In the genomic region with DNA sequence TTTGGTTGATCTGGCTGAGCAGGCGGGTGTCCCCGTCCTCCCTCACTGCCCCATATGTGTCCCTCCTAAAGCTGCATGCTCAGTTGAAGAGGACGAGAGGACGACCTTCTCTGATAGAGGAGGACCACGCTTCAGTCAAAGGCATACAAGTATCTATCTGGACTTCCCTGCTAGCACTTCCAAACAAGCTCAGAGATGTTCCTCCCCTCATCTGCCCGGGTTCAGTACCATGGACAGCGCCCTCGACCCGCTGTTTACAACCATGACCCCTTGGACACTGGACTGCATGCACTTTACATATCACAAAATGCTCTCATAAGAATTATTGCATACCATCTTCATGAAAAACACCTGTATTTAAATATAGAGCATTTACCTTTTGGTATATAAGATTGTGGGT, we compare ENCODE assay signal across 9 cellular contexts. TPM values are rescaled to one million over a fixed set of nuclear protein-coding genes. Genes with fewer than 3 reads are reported as not detected.
DNase-seq lines count a peak whose midpoint lies in the region; ATAC-seq, FAIRE-seq and TF ChIP-seq lines count a peak whose summit lies in the region.
"Had no signal": no experiment of that assay in that cellular context is flagged by ENCODE, and none has a peak within 500 bp of the region (broad histone marks: within the 10 kb centered on the region; RNA-seq: fewer than 3 reads in every experiment).

No MANE protein-coding gene starts in this region.

- POLR2A ChIA-PET in CD4-positive, alpha-beta memory T cell (lab: Charles Lee; ENCODE audit: partially characterized antibody): no interaction called here

- no peak overlapping the region for H3K4me3 ChIP-seq in CD4-positive, alpha-beta memory T cell (ENCODE audit: low read length in 2 of 2)
- no peak overlapping the region for H3K4me3 ChIP-seq in pancreas
- H3K4me3 ChIP-seq: breast epithelium had no signal

- intact Hi-C loops in CD4-positive, alpha-beta memory T cell (cut with micrococcal nuclease): loop anchor here (2.0 kb wide), 1 partner anchor 260 kb away; no protein-coding TSS in a partner anchor
- intact Hi-C loops in pancreas (cut with DNase I): no loop called here

- peaks cover 0 to 3% (median under 1%) of the 10 kb centered on the region in 4 donors for H3K4me1 Mint-ChIP-seq in CD4-positive, alpha-beta memory T cell

- no peak overlapping the region for H3K27ac Mint-ChIP-seq in CD4-positive, alpha-beta memory T cell

- no peaks in the 10 kb centered on the region for H3K4me1 ChIP-seq in CD4-positive, alpha-beta memory T cell (ENCODE audit: insufficient read depth, low read length)
- H3K4me1 ChIP-seq in pancreas: no peaks in the 10 kb centered on the region
- H3K4me1 ChIP-seq: breast epithelium had no signal

- ATAC-seq in pancreas: peak; percentile 61 to 85 (median 82)
- ATAC-seq in GM21390 (IDR thresholded peaks at IDR 0.05; ENCODE audit: unreplicated experiment): no peak
- ATAC-seq in GM18498 (IDR thresholded peaks at IDR 0.05; ENCODE audit: unreplicated experiment): no peak

- H3K4me3 Mint-ChIP-seq in CD4-positive, alpha-beta memory T cell: peak overlapping the region in 1 of 8 donors; percentile 15

- no peaks in the 10 kb centered on the region for H3K9me3 ChIP-seq in CD4-positive, alpha-beta memory T cell (ENCODE audit: control insufficient read depth in 1 of 2, low read length in 2 of 2)
- H3K9me3 ChIP-seq in pancreas: no peaks in the 10 kb centered on the region
- H3K9me3 ChIP-seq: breast epithelium had no signal

- FAIRE-seq in pancreas (lab: Jason Lieb, UNC): no peak

- peaks cover 26 to 38% of the 10 kb centered on the region in 2 donors for H3K27me3 Mint-ChIP-seq in CD4-positive, alpha-beta memory T cell

- no peaks in the 10 kb centered on the region for H3K36me3 Mint-ChIP-seq in CD4-positive, alpha-beta memory T cell

- TF ChIP-seq CTCF in pancreas (IDR thresholded peaks at IDR 0.05): no peak

- no peak overlapping the region for H3K27ac ChIP-seq in CD4-positive, alpha-beta memory T cell (ENCODE audit: low read depth, low read length)
- no peak overlapping the region for H3K27ac ChIP-seq in pancreas
- H3K27ac ChIP-seq: breast epithelium had no signal

- no peaks in the 10 kb centered on the region for H3K36me3 ChIP-seq in CD4-positive, alpha-beta memory T cell (ENCODE audit: insufficient read depth, low read length)
- no peaks in the 10 kb centered on the region for H3K36me3 ChIP-seq in pancreas
- H3K36me3 ChIP-seq: breast epithelium had no signal

- peaks cover 10% of the 10 kb centered on the region for H3K27me3 ChIP-seq in CD4-positive, alpha-beta memory T cell (ENCODE audit: insufficient read depth, low read length)
- peaks cover 0 to 4% (median 0%) of the 10 kb centered on the region in 4 donors for H3K27me3 ChIP-seq in pancreas

- 21 to 22% methylated on average over 9 of the region's 9 CpGs for WGBS in pancreas, 2 donors

- H3K9me3 Mint-ChIP-seq in CD4-positive, alpha-beta memory T cell: no peaks in the 10 kb centered on the region

- CTCF ChIA-PET in CD4-positive, alpha-beta memory T cell (lab: Charles Lee; ENCODE audit: partially characterized antibody): interaction anchor here (0.9 to 2.9 kb wide), 12 partner anchors 9 to 353 kb away, joined by 3 to 19 read pairs (median 4); a partner anchor contains a TSS

- DNase-seq in CD4-positive, alpha-beta memory T cell: peak; percentile 23 to 51 (median 31)
- peak; percentile 59 for DNase-seq in NAMALWA (ENCODE audit: low spot score)
- DNase-seq in activated T-cell treated with anti-CD3 and anti-CD28 coated beads for 4 hours: peak; percentile 11
- DNase-seq in fibroblast of peridontal ligament (ENCODE audit: extremely low read depth): peak; percentile 60
- peak; percentile 21 to 88 (median 59) for DNase-seq in pancreas
- no peak for DNase-seq in 8988T

RNA-seq across cellular contexts. Expression of a gene that starts 26.9 kb away (rescaled TPM):
- total RNA-seq in CD4-positive, alpha-beta memory T cell: 10 to 100 TPM; 79.4 to 81.1 TPM
- 10 to 100 TPM in 1 of 2 donors, 1 to 10 TPM in 1; 2.8 to 16.3 TPM for polyA plus RNA-seq in CD4-positive, alpha-beta memory T cell
- total RNA-seq in pancreas: 10 to 100 TPM; 13.2 to 26.5 (median 15.9) TPM
- polyA plus RNA-seq in pancreas: 10 to 100 TPM in 1 of 2 donors, 1 to 10 TPM in 1; 7.6 to 10.5 TPM

RNA-seq across cellular contexts. Expression of a gene that starts 38.5 kb away (rescaled TPM):
- not detected for total RNA-seq in CD4-positive, alpha-beta memory T cell
- not detected for polyA plus RNA-seq in CD4-positive, alpha-beta memory T cell
- under 1 TPM in 2 of 6 donors, not detected in 4; under 0.01 to 0.03 TPM for total RNA-seq in pancreas
- not detected for polyA plus RNA-seq in pancreas

Comparison
In these comparisons a context has a peak if more than half of its experiments do, and no peak if none do; other contexts are left out.
1. ATAC-seq: peak in pancreas (4 of 4); none in GM21390 (single experiment) and GM18498 (single experiment).